1 cellular context compared by ENCODE assay signal in the genomic region with DNA sequence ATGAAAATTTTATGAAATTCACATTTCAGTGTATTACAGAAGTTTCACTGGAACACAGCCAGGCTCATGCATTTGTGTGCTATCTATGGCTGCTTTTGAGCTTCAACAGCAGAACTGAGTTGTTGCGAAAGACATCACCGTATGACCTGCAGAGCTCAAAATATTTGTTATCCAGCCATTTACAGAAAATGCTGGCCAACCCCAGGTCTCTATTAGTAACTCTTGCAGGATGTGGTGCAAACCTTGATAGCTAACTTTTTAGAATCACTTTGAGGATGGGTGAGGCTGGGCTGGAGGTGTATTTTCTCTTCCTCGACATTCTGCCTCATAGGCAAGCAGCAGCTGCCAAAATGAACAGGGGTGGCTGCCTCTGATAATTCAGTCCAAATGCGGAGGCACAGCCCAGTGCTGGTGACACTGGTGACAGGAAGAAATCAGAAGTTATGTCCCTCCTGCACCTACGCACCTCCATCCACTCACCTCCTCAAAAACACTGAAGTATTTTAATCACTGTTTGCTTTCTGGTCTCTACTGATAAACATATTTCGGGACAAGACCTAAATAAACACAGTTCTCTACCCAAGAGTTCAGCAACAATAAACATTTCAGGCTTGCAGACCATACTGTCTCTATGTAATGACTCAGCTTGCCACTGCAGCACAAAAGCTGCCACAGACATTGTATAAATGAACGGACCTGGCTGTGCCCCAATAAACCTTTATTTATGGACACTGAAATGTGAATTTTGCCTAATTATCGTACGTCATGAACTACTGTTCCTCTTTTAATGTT.
TF ChIP-seq lines count a peak whose summit lies in the region.

No MANE protein-coding gene starts in this region.

TF ChIP-seq in HepG2, 621 proteins besides CTCF, POLR2A, EP300 and RAD21 (continued from another document):
- TF ChIP-seq, protein P1, sequence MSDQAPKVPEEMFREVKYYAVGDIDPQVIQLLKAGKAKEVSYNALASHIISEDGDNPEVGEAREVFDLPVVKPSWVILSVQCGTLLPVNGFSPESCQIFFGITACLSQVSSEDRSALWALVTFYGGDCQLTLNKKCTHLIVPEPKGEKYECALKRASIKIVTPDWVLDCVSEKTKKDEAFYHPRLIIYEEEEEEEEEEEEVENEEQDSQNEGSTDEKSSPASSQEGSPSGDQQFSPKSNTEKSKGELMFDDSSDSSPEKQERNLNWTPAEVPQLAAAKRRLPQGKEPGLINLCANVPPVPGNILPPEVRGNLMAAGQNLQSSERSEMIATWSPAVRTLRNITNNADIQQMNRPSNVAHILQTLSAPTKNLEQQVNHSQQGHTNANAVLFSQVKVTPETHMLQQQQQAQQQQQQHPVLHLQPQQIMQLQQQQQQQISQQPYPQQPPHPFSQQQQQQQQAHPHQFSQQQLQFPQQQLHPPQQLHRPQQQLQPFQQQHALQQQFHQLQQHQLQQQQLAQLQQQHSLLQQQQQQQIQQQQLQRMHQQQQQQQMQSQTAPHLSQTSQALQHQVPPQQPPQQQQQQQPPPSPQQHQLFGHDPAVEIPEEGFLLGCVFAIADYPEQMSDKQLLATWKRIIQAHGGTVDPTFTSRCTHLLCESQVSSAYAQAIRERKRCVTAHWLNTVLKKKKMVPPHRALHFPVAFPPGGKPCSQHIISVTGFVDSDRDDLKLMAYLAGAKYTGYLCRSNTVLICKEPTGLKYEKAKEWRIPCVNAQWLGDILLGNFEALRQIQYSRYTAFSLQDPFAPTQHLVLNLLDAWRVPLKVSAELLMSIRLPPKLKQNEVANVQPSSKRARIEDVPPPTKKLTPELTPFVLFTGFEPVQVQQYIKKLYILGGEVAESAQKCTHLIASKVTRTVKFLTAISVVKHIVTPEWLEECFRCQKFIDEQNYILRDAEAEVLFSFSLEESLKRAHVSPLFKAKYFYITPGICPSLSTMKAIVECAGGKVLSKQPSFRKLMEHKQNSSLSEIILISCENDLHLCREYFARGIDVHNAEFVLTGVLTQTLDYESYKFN (CRISPR knock-in tag; conservative IDR thresholded peaks at IDR 0.05): peak; percentile 74
- TF ChIP-seq ERF (CRISPR knock-in tag; IDR thresholded peaks at IDR 0.05): peak; percentile 47; the same call in 1 of the 2 replicates
